Comparison of ENCODE assay signal across 8 cellular contexts in genomic region chr5:140632366-140633080, GRCh38.
DNase-seq lines count a peak whose midpoint lies in the region; ATAC-seq lines count a peak whose summit lies in the region.

No MANE protein-coding gene starts in this region.

- DNase-seq in EL (peak; percentile 63), NCI-H748 (lab: John Stamatoyannopoulos, UW; ENCODE audit: unreplicated experiment) (peak; percentile 87), activated gamma-delta T cell treated with Interleukin-2 at 50 U/mL for 16 hours (peak; percentile 34), glomerular visceral epithelial cell (ENCODE audit: extremely low spot score) (peak; percentile 22), AML-193 (lab: John Stamatoyannopoulos, UW) (no peak), foreskin melanocyte (no peak)

- no peaks in the 10 kb centered on the region for H3K27me3 ChIP-seq in rectal smooth muscle tissue (ENCODE audit: control insufficient read depth, insufficient read depth, low read length)

- H3K9ac ChIP-seq in rectal smooth muscle tissue (ENCODE audit: low read length) = peak overlapping the region; percentile 42

- no peaks in the 10 kb centered on the region for H3K36me3 ChIP-seq in rectal smooth muscle tissue (ENCODE audit: control insufficient read depth, insufficient read depth, low read length)

- peak; percentile 45 for ATAC-seq in GM21786 (IDR thresholded peaks at IDR 0.05; ENCODE audit: unreplicated experiment)

- peaks cover 4% of the 10 kb centered on the region for H3K4me1 ChIP-seq in rectal smooth muscle tissue (ENCODE audit: control insufficient read depth, insufficient read depth, low read length)

- peak overlapping the region; percentile 80 for H3K4me3 ChIP-seq in rectal smooth muscle tissue (ENCODE audit: low read length)

- H3K27ac ChIP-seq in rectal smooth muscle tissue (ENCODE audit: low read depth, low read length) = peak overlapping the region; percentile 49

Comparison
In these comparisons a context has a peak if more than half of its experiments do, and no peak if none do; other contexts are left out.
1. DNase-seq: peak in EL (single experiment), NCI-H748 (single experiment), activated gamma-delta T cell treated with Interleukin-2 at 50 U/mL for 16 hours (single experiment) and glomerular visceral epithelial cell (single experiment); none in AML-193 (0 of 2) and foreskin melanocyte (single experiment).